ENCODE assay signal across 8 cellular contexts in the genomic region with DNA sequence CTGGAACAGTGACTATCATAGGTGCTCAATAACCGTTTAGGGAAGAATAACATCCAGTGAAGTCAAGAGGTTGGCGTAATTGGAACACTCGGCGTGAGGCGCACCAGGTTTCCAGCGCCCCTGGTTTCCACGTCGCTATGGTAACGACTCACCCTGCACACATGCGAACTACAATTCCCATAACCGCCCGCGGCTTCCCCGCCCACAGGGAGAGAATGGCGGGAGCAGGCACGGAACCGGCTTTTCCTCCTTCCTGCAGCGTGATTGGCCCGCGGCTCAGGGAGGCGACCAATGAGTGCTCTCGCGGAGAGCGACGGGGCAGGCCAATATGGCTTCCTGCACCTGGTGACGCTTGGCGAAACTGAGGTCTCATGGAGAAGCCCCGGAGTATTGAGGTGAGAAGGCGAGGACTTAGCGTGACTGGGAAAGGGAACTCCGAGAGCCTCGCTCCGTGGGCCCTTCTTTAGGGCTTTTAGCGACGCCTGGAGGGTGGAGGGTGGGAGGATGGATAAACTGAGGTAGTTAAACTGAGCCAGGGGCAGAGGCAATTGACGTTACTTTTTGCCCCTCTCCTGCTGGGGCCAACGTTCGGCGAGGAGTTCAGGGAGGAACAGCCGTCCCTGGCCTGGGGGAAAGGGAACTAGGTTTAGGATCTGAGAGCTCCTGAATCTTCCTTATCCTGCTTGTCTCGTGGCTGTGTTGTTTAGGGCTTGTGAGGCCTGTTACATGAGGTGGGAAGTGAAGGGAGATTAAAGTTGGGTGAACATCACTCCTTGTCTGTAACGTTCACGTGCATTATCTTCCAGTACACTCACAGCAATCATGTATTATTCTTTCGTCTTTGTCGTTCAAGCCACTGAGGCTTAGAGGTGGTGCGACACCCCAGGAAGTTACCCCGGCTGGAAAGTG. TPM values are rescaled to one million over a fixed set of nuclear protein-coding genes. Genes with fewer than 3 reads are reported as not detected.
A peak's percentile ranks its signal among the peaks of the same experiment; 100 is the strongest.
DNase-seq lines count a peak whose midpoint lies in the region; ATAC-seq and TF ChIP-seq lines count a peak whose summit lies in the region.

Gene L3MBTL2 (plus strand): TSS at position 321 of the 909 bp plus-strand sequence. CDS start 51 bp downstream, at position 372.

- H3K27ac Mint-ChIP-seq in IgD-negative memory B cell, result peak within 1 kb of the TSS; percentile 69 to 95 (median 94)

- peaks cover 10% of the 10 kb centered on the region for H3K4me1 ChIP-seq in mononuclear cell (ENCODE audit: insufficient read depth, low read length)

- H3K36me3 Mint-ChIP-seq in IgD-negative memory B cell, result no peaks in the 10 kb centered on the region

- peak; percentile 93 for ATAC-seq in GM21529 (IDR thresholded peaks at IDR 0.05; ENCODE audit: unreplicated experiment)

- no peak for TF ChIP-seq CTCF in epithelial cell of esophagus (IDR thresholded peaks at IDR 0.05; ENCODE audit: insufficient read depth, low read depth, low read length, missing control alignments)

- no peaks in the 10 kb centered on the region for H3K27me3 ChIP-seq in mononuclear cell (ENCODE audit: insufficient read depth, low read length)

- peaks cover 22 to 34% (median 22%) of the 10 kb centered on the region in 3 donors for H3K4me1 Mint-ChIP-seq in IgD-negative memory B cell

- no peaks in the 10 kb centered on the region for H3K9me3 ChIP-seq in mononuclear cell (ENCODE audit: low read depth, low read length)

- H3K4me3 ChIP-seq in epithelial cell of esophagus (ENCODE audit: low read length) (peak within 1 kb of the TSS; percentile 99), mononuclear cell (ENCODE audit: low read length) (peak within 1 kb of the TSS; percentile 76)

- peaks cover 6% of the 10 kb centered on the region for H3K27me3 Mint-ChIP-seq in IgD-negative memory B cell

- H3K9me3 Mint-ChIP-seq in IgD-negative memory B cell, result no peaks in the 10 kb centered on the region

- peak; percentile 78 for DNase-seq in DMS 273 treated with DMSO at 0.1 percent for 48 hours (lab: John Stamatoyannopoulos, UW)
- DNase-seq in OCI-M2 (lab: John Stamatoyannopoulos, UW; ENCODE audit: unreplicated experiment), result peak; percentile 65
- peak; percentile 98 for DNase-seq in activated T-cell treated with anti-CD3 and anti-CD28 coated beads for 4 hours
- DNase-seq in epithelial cell of esophagus (ENCODE audit: low read depth), result peak; percentile 98
- peak; percentile 92 to 97 for DNase-seq in stimulated activated CD8-positive, alpha-beta memory T cell treated with anti-CD3 and anti-CD28 coated beads, Interleukin-4, amount 100 ng/mL, for 1 hour (ENCODE audit: low read depth in 2 of 2, low spot score in 1 of 2)

- peak within 1 kb of the TSS; percentile 87 to 97 (median 94) for H3K4me3 Mint-ChIP-seq in IgD-negative memory B cell

RNA-seq across cellular contexts. Expression of gene L3MBTL2, which starts in this region (rescaled TPM):
- polyA plus RNA-seq in IgD-negative memory B cell, result 29.8 TPM
- 8.9 TPM for total RNA-seq in mononuclear cell

Comparison
In these comparisons a context has a peak if more than half of its experiments do, and no peak if none do; other contexts are left out.
1. Peak in every context shown above with its lines: DNase-seq, ATAC-seq and H3K4me3 ChIP-seq.